ENCODE assay signal across 20 cellular contexts in genomic region chr3:46429250-46429649, GRCh38. TPM values are rescaled to one million over a fixed set of nuclear protein-coding genes. Genes with fewer than 3 reads are reported as not detected.
A peak's percentile ranks its signal among the peaks of the same experiment; 100 is the strongest.
DNase-seq lines count a peak whose midpoint lies in the region; ATAC-seq, FAIRE-seq and TF ChIP-seq lines count a peak whose summit lies in the region.
"Had no signal": no experiment of that assay in that cellular context is flagged by ENCODE, and none has a peak within 500 bp of the region (broad histone marks: within the 10 kb centered on the region; RNA-seq: fewer than 3 reads in every experiment).

No MANE protein-coding gene starts in this region.

- ATAC-seq in foreskin keratinocyte = peak; percentile 14
- ATAC-seq in CD4-positive, alpha-beta T cell (ENCODE audit: poor library complexity) = no peak
- ATAC-seq: GM12878 had no signal

- peak overlapping the region; percentile 84 for H3K27ac ChIP-seq in VCaP
- peak overlapping the region; percentile 65 for H3K27ac ChIP-seq in foreskin keratinocyte
- H3K27ac ChIP-seq in small intestine (ENCODE audit: low read depth in 1 of 2, low read length in 1 of 2) = peak overlapping the region in 1 of 2 donors; percentile 84
- no peak overlapping the region for H3K27ac ChIP-seq in CD4-positive, alpha-beta T cell (ENCODE audit: low read depth, low read length)

- POLR2A ChIA-PET in CD4-positive, alpha-beta T cell (lab: Charles Lee) = no interaction called here

- H3K27me3 Mint-ChIP-seq in CD4-positive, alpha-beta T cell = no peaks in the 10 kb centered on the region

- CTCF ChIA-PET in CD4-positive, alpha-beta T cell (lab: Charles Lee) = no interaction called here

- H3K9me3 ChIP-seq in small intestine (ENCODE audit: control insufficient read depth, low read depth) = no peaks in the 10 kb centered on the region
- H3K9me3 ChIP-seq in CD4-positive, alpha-beta T cell (ENCODE audit: control insufficient read depth, low read length) = no peaks in the 10 kb centered on the region

- H3K4me3 Mint-ChIP-seq in CD4-positive, alpha-beta T cell = no peak overlapping the region
- H3K4me3 Mint-ChIP-seq: CD8-positive, alpha-beta memory T cell had no signal

- no peaks in the 10 kb centered on the region for H3K27me3 ChIP-seq in foreskin keratinocyte
- H3K27me3 ChIP-seq in small intestine (ENCODE audit: control insufficient read depth in 2 of 2, insufficient read depth in 2 of 2, low read length in 2 of 2) = no peaks in the 10 kb centered on the region
- no peaks in the 10 kb centered on the region for H3K27me3 ChIP-seq in CD4-positive, alpha-beta T cell (ENCODE audit: control insufficient read depth, insufficient read depth, low read length)

- peaks cover 16% of the 10 kb centered on the region for H3K4me1 Mint-ChIP-seq in CD4-positive, alpha-beta T cell (ENCODE audit: low read depth)

- H3K4me3 ChIP-seq in LNCaP clone FGC (ENCODE audit: low read depth, low read length) = no peak overlapping the region
- H3K4me3 ChIP-seq in small intestine (ENCODE audit: low read depth in 1 of 2, low read length in 2 of 2) = no peak overlapping the region
- H3K4me3 ChIP-seq in foreskin fibroblast (ENCODE audit: low read depth in 1 of 2, low read length in 2 of 2) = no peak overlapping the region
- H3K4me3 ChIP-seq: GM12878 had no signal

- no peak for TF ChIP-seq CTCF in LNCaP clone FGC (IDR thresholded peaks at IDR 0.05; ENCODE audit: control insufficient read depth, extremely low read depth, insufficient read depth)
- no peak for TF ChIP-seq CTCF in VCaP (conservative IDR thresholded peaks at IDR 0.05)
- no peak for TF ChIP-seq CTCF in foreskin keratinocyte (conservative IDR thresholded peaks at IDR 0.05)
- TF ChIP-seq CTCF in CD4-positive, alpha-beta T cell (IDR thresholded peaks at IDR 0.05) = no peak
- no peak for TF ChIP-seq CTCF in foreskin fibroblast (IDR thresholded peaks at IDR 0.05; ENCODE audit: low read depth, low read length)

- H3K27ac Mint-ChIP-seq in CD4-positive, alpha-beta T cell = no peak overlapping the region
- H3K27ac Mint-ChIP-seq: CD8-positive, alpha-beta memory T cell had no signal

- no peak for FAIRE-seq in small intestine (lab: Jason Lieb, UNC)
- FAIRE-seq: GM12878, RCC 7860 had no signal

- DNase-seq in LNCaP clone FGC (ENCODE audit: low read depth) = peak; percentile 17
- no peak for DNase-seq in foreskin keratinocyte
- DNase-seq in small intestine = peak; percentile 72
- DNase-seq in COLO668 (lab: John Stamatoyannopoulos, UW; ENCODE audit: unreplicated experiment) = no peak
- no peak for DNase-seq in CD4-positive, alpha-beta T cell
- DNase-seq in foreskin fibroblast = no peak
- DNase-seq: CD8-positive, alpha-beta memory T cell; DMS 273 treated with DMSO at 0.1 percent for 48 hours; KBM-7; NCI-H1092; NCI-H1694; NCI-H345; NCI-H774; SHP77 treated with DMSO at 0.1 percent for 48 hours had no signal

- intact Hi-C loops in CD4-positive, alpha-beta T cell (cut with DNase I, micrococcal nuclease) = no loop called here

- H3K36me3 Mint-ChIP-seq in CD4-positive, alpha-beta T cell (ENCODE audit: low read depth) = no peaks in the 10 kb centered on the region

- peaks cover 8% of the 10 kb centered on the region for H3K9me3 Mint-ChIP-seq in CD4-positive, alpha-beta T cell

- WGBS in small intestine, 3 donors = 18 to 67% (median 39%) methylated on average over 5 of the region's 5 CpGs

- no peaks in the 10 kb centered on the region for H3K36me3 ChIP-seq in small intestine (ENCODE audit: control insufficient read depth in 2 of 2, insufficient read depth in 2 of 2, low read length in 2 of 2)

- H3K4me1 ChIP-seq in foreskin keratinocyte (peaks cover 16% of the 10 kb centered on the region), small intestine (ENCODE audit: control insufficient read depth in 2 of 2, insufficient read depth in 1 of 2, low read depth in 1 of 2, low read length in 1 of 2) (peaks cover 0 to 3% of the 10 kb centered on the region in 2 donors)

RNA-seq across cellular contexts. Expression of gene CCRL2, which starts 22.2 kb away (rescaled TPM):
- not detected in 2 replicates for total RNA-seq in foreskin keratinocyte
- polyA plus RNA-seq in foreskin keratinocyte (not detected in 2 replicates), small intestine (10 to 100 TPM; 11.3 to 13.9 (median 13.0) TPM)
- total RNA-seq in CD4-positive, alpha-beta T cell = 1 to 10 TPM; 4.3 to 4.5 TPM
- polyA plus RNA-seq: BJ had no signal

RNA-seq across cellular contexts. Expression of gene LTF, which starts 35.5 kb away (rescaled TPM):
- total RNA-seq in foreskin keratinocyte = not detected in 2 replicates
- polyA plus RNA-seq in foreskin keratinocyte (not detected in 2 replicates), small intestine (1 to 10 TPM in 1 of 3 donors, under 1 TPM in 2; 0.22 to 6.0 (median 0.81) TPM)
- total RNA-seq in CD4-positive, alpha-beta T cell = not detected
- total RNA-seq: CD8-positive, alpha-beta memory T cell had no signal
- polyA plus RNA-seq: AG04450; BJ; CD8-positive, alpha-beta memory T cell had no signal

RNA-seq across cellular contexts. Expression of gene CCR5, which starts 58.5 kb away (rescaled TPM):
- total RNA-seq in foreskin keratinocyte = not detected in 2 replicates
- not detected in 2 replicates for polyA plus RNA-seq in foreskin keratinocyte
- under 1 TPM; 0.81 to 0.94 (median 0.89) TPM for polyA plus RNA-seq in small intestine
- 1 to 10 TPM; 1.1 to 1.4 TPM for total RNA-seq in CD4-positive, alpha-beta T cell
- total RNA-seq: M059J had no signal
- polyA plus RNA-seq: AG04450, BJ had no signal

Comparison
In these comparisons a context has a peak if more than half of its experiments do, and no peak if none do; other contexts are left out.
1. DNase-seq: peak in LNCaP clone FGC (single experiment) and small intestine (single experiment); none in foreskin keratinocyte (0 of 2), COLO668 (single experiment), CD4-positive, alpha-beta T cell (0 of 10) and foreskin fibroblast (0 of 2).